7 cellular contexts compared by ENCODE assay signal in the genomic region with DNA sequence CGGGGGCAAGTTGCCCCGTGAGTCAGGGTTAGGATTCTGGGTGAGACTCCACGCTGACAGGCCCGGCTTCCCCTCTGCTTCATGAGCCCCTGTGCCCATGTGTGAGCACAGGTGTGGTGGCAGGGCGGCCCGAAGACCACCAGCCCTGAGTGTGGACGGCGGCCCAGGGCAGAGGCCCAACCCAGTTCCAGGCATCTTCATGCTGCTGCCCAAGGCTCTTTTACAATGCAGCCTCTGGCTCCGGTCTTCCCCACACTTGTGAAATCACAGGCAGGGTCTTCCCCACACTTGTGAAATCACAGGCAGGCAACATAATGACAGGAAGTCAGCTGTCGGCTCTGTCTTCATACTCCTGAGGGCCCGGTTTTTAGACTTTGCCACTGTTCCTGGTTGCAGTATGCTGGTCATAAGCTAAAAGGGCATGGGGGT.
A peak's percentile ranks its signal among the peaks of the same experiment; 100 is the strongest.
DNase-seq lines count a peak whose midpoint lies in the region; ATAC-seq lines count a peak whose summit lies in the region.

No MANE protein-coding gene starts in this region.

- peaks cover 21% of the 10 kb centered on the region for H3K4me1 Mint-ChIP-seq in T-helper 2 cell treated with Interferon-gamma antibody and Interleukin-4, amounts not matched to agents 5 μg/mL and 100 μg/mL, for 36 hours (ENCODE audit: low read depth)
- H3K4me1 Mint-ChIP-seq in stimulated activated naive CD8-positive, alpha-beta T cell treated with anti-CD3 and anti-CD28 coated beads, Interleukin-15, amount 100 ng/mL, for 72 hours = peaks cover 49% of the 10 kb centered on the region
- peaks cover 32% of the 10 kb centered on the region for H3K4me1 Mint-ChIP-seq in activated CD8-positive, alpha-beta memory T cell treated with anti-CD3 and anti-CD28 coated beads, Interleukin-2, amount 10 ng/mL, durations not matched to agents 7 days and 5 days

- no peaks in the 10 kb centered on the region for H3K27me3 Mint-ChIP-seq in T-helper 2 cell treated with Interferon-gamma antibody and Interleukin-4, amounts not matched to agents 5 μg/mL and 100 μg/mL, for 36 hours (ENCODE audit: low read depth)
- H3K27me3 Mint-ChIP-seq in stimulated activated naive CD8-positive, alpha-beta T cell treated with anti-CD3 and anti-CD28 coated beads, Interleukin-15, amount 100 ng/mL, for 72 hours = no peaks in the 10 kb centered on the region
- H3K27me3 Mint-ChIP-seq in activated CD8-positive, alpha-beta memory T cell treated with anti-CD3 and anti-CD28 coated beads, Interleukin-2, amount 10 ng/mL, durations not matched to agents 7 days and 5 days = no peaks in the 10 kb centered on the region

- CTCF ChIA-PET in activated CD8-positive, alpha-beta memory T cell treated with anti-CD3 and anti-CD28 coated beads, Interleukin-2, amount 10 ng/mL, durations not matched to agents 7 days and 5 days (lab: Charles Lee) = no interaction called here

- intact Hi-C loops in cardiac septum (cut with DNase I) = no loop called here

- H3K27ac Mint-ChIP-seq in T-helper 2 cell treated with Interferon-gamma antibody and Interleukin-4, amounts not matched to agents 5 μg/mL and 100 μg/mL, for 36 hours = peak overlapping the region; percentile 23
- H3K27ac Mint-ChIP-seq in stimulated activated naive CD8-positive, alpha-beta T cell treated with anti-CD3 and anti-CD28 coated beads, Interleukin-15, amount 100 ng/mL, for 72 hours = peak overlapping the region in 1 of 2 donors; percentile 56
- no peak overlapping the region for H3K27ac Mint-ChIP-seq in activated CD8-positive, alpha-beta memory T cell treated with anti-CD3 and anti-CD28 coated beads, Interleukin-2, amount 10 ng/mL, durations not matched to agents 7 days and 5 days

- peaks cover 64% of the 10 kb centered on the region for H3K36me3 Mint-ChIP-seq in T-helper 2 cell treated with Interferon-gamma antibody and Interleukin-4, amounts not matched to agents 5 μg/mL and 100 μg/mL, for 36 hours (ENCODE audit: low read depth)
- H3K36me3 Mint-ChIP-seq in activated CD8-positive, alpha-beta memory T cell treated with anti-CD3 and anti-CD28 coated beads, Interleukin-2, amount 10 ng/mL, durations not matched to agents 7 days and 5 days = peaks cover 28% of the 10 kb centered on the region

- H3K9me3 Mint-ChIP-seq in T-helper 2 cell treated with Interferon-gamma antibody and Interleukin-4, amounts not matched to agents 5 μg/mL and 100 μg/mL, for 36 hours = no peaks in the 10 kb centered on the region
- H3K9me3 Mint-ChIP-seq in stimulated activated naive CD8-positive, alpha-beta T cell treated with anti-CD3 and anti-CD28 coated beads, Interleukin-15, amount 100 ng/mL, for 72 hours = no peaks in the 10 kb centered on the region
- no peaks in the 10 kb centered on the region for H3K9me3 Mint-ChIP-seq in activated CD8-positive, alpha-beta memory T cell treated with anti-CD3 and anti-CD28 coated beads, Interleukin-2, amount 10 ng/mL, durations not matched to agents 7 days and 5 days (ENCODE audit: low read depth)

- no peak for DNase-seq in T-helper 2 cell treated with Interferon-gamma antibody and Interleukin-4, amounts not matched to agents 5 μg/mL and 100 μg/mL, for 36 hours (ENCODE audit: low spot score)
- DNase-seq in cardiac septum (ENCODE audit: low spot score) (peak; percentile 83), NCI-H748 treated with DMSO at 0.1 percent for 48 hours (lab: John Stamatoyannopoulos, UW) (no peak)
- peak in 1 of 2 donors; percentile 50 for DNase-seq in stimulated activated naive CD8-positive, alpha-beta T cell treated with anti-CD3 and anti-CD28 coated beads, Interleukin-15, amount 100 ng/mL, for 72 hours
- no peak for DNase-seq in activated CD8-positive, alpha-beta memory T cell treated with anti-CD3 and anti-CD28 coated beads, Interleukin-2, amount 10 ng/mL, durations not matched to agents 7 days and 5 days

- H3K4me3 Mint-ChIP-seq in T-helper 2 cell treated with Interferon-gamma antibody and Interleukin-4, amounts not matched to agents 5 μg/mL and 100 μg/mL, for 36 hours = no peak overlapping the region
- peak overlapping the region; percentile 40 to 57 for H3K4me3 Mint-ChIP-seq in stimulated activated naive CD8-positive, alpha-beta T cell treated with anti-CD3 and anti-CD28 coated beads, Interleukin-15, amount 100 ng/mL, for 72 hours
- H3K4me3 Mint-ChIP-seq in activated CD8-positive, alpha-beta memory T cell treated with anti-CD3 and anti-CD28 coated beads, Interleukin-2, amount 10 ng/mL, durations not matched to agents 7 days and 5 days = no peak overlapping the region

- ATAC-seq in GM21717 (IDR thresholded peaks at IDR 0.05; ENCODE audit: unreplicated experiment) (peak; percentile 57), GM21367 (IDR thresholded peaks at IDR 0.05; ENCODE audit: unreplicated experiment) (no peak)
- ATAC-seq in stimulated activated naive CD8-positive, alpha-beta T cell treated with anti-CD3 and anti-CD28 coated beads, Interleukin-15, amount 100 ng/mL, for 72 hours = peak; percentile 95
- ATAC-seq in activated CD8-positive, alpha-beta memory T cell treated with anti-CD3 and anti-CD28 coated beads, Interleukin-2, amount 10 ng/mL, durations not matched to agents 7 days and 5 days = no peak

Comparison
In these comparisons a context has a peak if more than half of its experiments do, and no peak if none do; other contexts are left out.
1. ATAC-seq: peak in GM21717 (single experiment) and stimulated activated naive CD8-positive, alpha-beta T cell treated with anti-CD3 and anti-CD28 coated beads, Interleukin-15, amount 100 ng/mL, for 72 hours (single experiment); none in activated CD8-positive, alpha-beta memory T cell treated with anti-CD3 and anti-CD28 coated beads, Interleukin-2, amount 10 ng/mL, durations not matched to agents 7 days and 5 days (single experiment) and GM21367 (single experiment).
2. H3K4me3 Mint-ChIP-seq: peak in stimulated activated naive CD8-positive, alpha-beta T cell treated with anti-CD3 and anti-CD28 coated beads, Interleukin-15, amount 100 ng/mL, for 72 hours (2 of 2); none in T-helper 2 cell treated with Interferon-gamma antibody and Interleukin-4, amounts not matched to agents 5 μg/mL and 100 μg/mL, for 36 hours (single experiment) and activated CD8-positive, alpha-beta memory T cell treated with anti-CD3 and anti-CD28 coated beads, Interleukin-2, amount 10 ng/mL, durations not matched to agents 7 days and 5 days (single experiment).